In genomic region chr16:22302776-22303363, GRCh38 we compare ENCODE assay signal across 17 cellular contexts. TPM values are rescaled to one million over a fixed set of nuclear protein-coding genes. Genes with fewer than 3 reads are reported as not detected.
A peak's percentile ranks its signal among the peaks of the same experiment; 100 is the strongest.
DNase-seq lines count a peak whose midpoint lies in the region; ATAC-seq and TF ChIP-seq lines count a peak whose summit lies in the region.
"Had no signal": no experiment of that assay in that cellular context is flagged by ENCODE, and none has a peak within 500 bp of the region (broad histone marks: within the 10 kb centered on the region; RNA-seq: fewer than 3 reads in every experiment).

No MANE protein-coding gene starts in this region.

- no peak overlapping the region for H3K4me3 ChIP-seq in HEK293 (ENCODE audit: low read depth, low read length)
- H3K4me3 ChIP-seq in endodermal cell (ENCODE audit: low read length) = no peak overlapping the region
- no peak overlapping the region for H3K4me3 ChIP-seq in osteoblast (ENCODE audit: insufficient read depth, low read length)
- H3K4me3 ChIP-seq in A673 (ENCODE audit: low read depth, low read length, poor library complexity, severe bottlenecking) = no peak overlapping the region
- H3K4me3 ChIP-seq: GM12878, K562 had no signal

- H2AFZ ChIP-seq in osteoblast (ENCODE audit: low read length) = no peak overlapping the region

- no peaks in the 10 kb centered on the region for H3K4me1 ChIP-seq in HEK293 (ENCODE audit: control insufficient read depth, insufficient read depth, low read length)
- no peaks in the 10 kb centered on the region for H3K4me1 ChIP-seq in endodermal cell (ENCODE audit: control insufficient read depth, insufficient read depth, low read length)
- H3K4me1 ChIP-seq in osteoblast (ENCODE audit: insufficient read depth, low read length) = peaks cover 3% of the 10 kb centered on the region
- no peaks in the 10 kb centered on the region for H3K4me1 ChIP-seq in A673 (ENCODE audit: insufficient read depth, low read length, poor library complexity, severe bottlenecking)

- peaks cover 45% of the 10 kb centered on the region for H3K36me3 Mint-ChIP-seq in activated CD8-positive, alpha-beta T cell treated with anti-CD3 and anti-CD28 coated beads for 36 hours (ENCODE audit: low read depth)
- peaks cover 22% of the 10 kb centered on the region for H3K36me3 Mint-ChIP-seq in activated CD8-positive, alpha-beta T cell treated with anti-CD3 and anti-CD28 coated beads, Interleukin-2, amount 10 ng/mL, durations not matched to agents 7 days and 5 days (ENCODE audit: low read depth)
- H3K36me3 Mint-ChIP-seq in endodermal cell (ENCODE audit: low read depth) = peaks cover 49% of the 10 kb centered on the region

- H3K27me3 Mint-ChIP-seq in activated CD8-positive, alpha-beta T cell treated with anti-CD3 and anti-CD28 coated beads for 36 hours = no peaks in the 10 kb centered on the region
- H3K27me3 Mint-ChIP-seq in activated CD8-positive, alpha-beta T cell treated with anti-CD3 and anti-CD28 coated beads, Interleukin-2, amount 10 ng/mL, durations not matched to agents 7 days and 5 days (ENCODE audit: low read depth) = no peaks in the 10 kb centered on the region
- H3K27me3 Mint-ChIP-seq in endodermal cell (ENCODE audit: insufficient read depth) = no peaks in the 10 kb centered on the region

- H3K27ac ChIP-seq in HEK293 (ENCODE audit: extremely low read depth, low read depth, low read length) (no peak overlapping the region), endodermal cell (ENCODE audit: low read depth, low read length) (no peak overlapping the region), osteoblast (ENCODE audit: low read depth, low read length) (no peak overlapping the region), A673 (ENCODE audit: low read depth, low read length, poor library complexity, severe bottlenecking) (no peak overlapping the region)
- H3K27ac ChIP-seq: 22Rv1 had no signal

- 93 to 100% methylated on average over 7 to 12 of the region's 12 CpGs for WGBS in endodermal cell (ENCODE audit: insufficient coverage in 1 of 2, insufficient read length in 1 of 2), 2 experiments

- H3K9me3 ChIP-seq in HEK293 (ENCODE audit: control insufficient read depth, insufficient read depth, low read depth, low read length) (no peaks in the 10 kb centered on the region), endodermal cell (ENCODE audit: control insufficient read depth, low read length) (no peaks in the 10 kb centered on the region), osteoblast (ENCODE audit: low read depth, low read length) (no peaks in the 10 kb centered on the region), A673 (ENCODE audit: low read depth, low read length, poor library complexity, severe bottlenecking) (no peaks in the 10 kb centered on the region)

- intact Hi-C loops in activated CD8-positive, alpha-beta T cell treated with anti-CD3 and anti-CD28 coated beads for 36 hours (cut with micrococcal nuclease) = no loop called here
- intact Hi-C loops in A673 (cut with micrococcal nuclease; ENCODE audit: unreplicated experiment) = no loop called here

- no peak for DNase-seq in activated CD8-positive, alpha-beta T cell treated with anti-CD3 and anti-CD28 coated beads for 36 hours
- DNase-seq in activated CD8-positive, alpha-beta T cell treated with anti-CD3 and anti-CD28 coated beads, Interleukin-2, amount 10 ng/mL, durations not matched to agents 7 days and 5 days = no peak
- DNase-seq in endodermal cell (peak; percentile 36), osteoblast (ENCODE audit: insufficient read length, low spot score, missing footprints) (peak; percentile 25), A673 (ENCODE audit: low spot score) (no peak)
- DNase-seq: CD4-positive, CD25-positive, alpha-beta regulatory T cell; DMS53; EL; HCEC 1CT; NCI-H1105 had no signal

- H3K4me2 ChIP-seq in osteoblast (ENCODE audit: insufficient read depth, low read length) = no peak overlapping the region

- no peaks in the 10 kb centered on the region for H3K27me3 ChIP-seq in endodermal cell (ENCODE audit: control insufficient read depth, insufficient read depth, low read length, poor library complexity, severe bottlenecking)
- H3K27me3 ChIP-seq in osteoblast (ENCODE audit: insufficient read depth, low read length) = no peaks in the 10 kb centered on the region
- H3K27me3 ChIP-seq in A673 (replicated peaks; ENCODE audit: insufficient read depth, low read depth, low read length, poor library complexity) = no peaks in the 10 kb centered on the region

- peaks cover 37% of the 10 kb centered on the region for H3K4me1 Mint-ChIP-seq in activated CD8-positive, alpha-beta T cell treated with anti-CD3 and anti-CD28 coated beads for 36 hours (ENCODE audit: low read depth)
- H3K4me1 Mint-ChIP-seq in activated CD8-positive, alpha-beta T cell treated with anti-CD3 and anti-CD28 coated beads, Interleukin-2, amount 10 ng/mL, durations not matched to agents 7 days and 5 days (ENCODE audit: low read depth) = peaks cover 22% of the 10 kb centered on the region
- H3K4me1 Mint-ChIP-seq in endodermal cell = peaks cover 8% of the 10 kb centered on the region

- no TSS peak for BruUV-seq in A673 (replicated peaks; lab: Mats Ljungman, UMichigan)

- POLR2A ChIA-PET in activated CD8-positive, alpha-beta T cell treated with anti-CD3 and anti-CD28 coated beads for 36 hours (lab: Charles Lee) = interaction anchor here (1.2 kb wide), 1 partner anchor 11 kb away, joined by 4 read pairs; no protein-coding TSS in a partner anchor
- POLR2A ChIA-PET in activated CD8-positive, alpha-beta T cell treated with anti-CD3 and anti-CD28 coated beads, Interleukin-2, amount 10 ng/mL, durations not matched to agents 7 days and 5 days (lab: Charles Lee) = no interaction called here
- POLR2A ChIA-PET in HEK293 (lab: Yijun Ruan, JAX) = no interaction called here
- POLR2A ChIA-PET in A673 (lab: Charles Lee; ENCODE audit: low non-redundant PET) = no interaction called here

- ATAC-seq in activated CD8-positive, alpha-beta T cell treated with anti-CD3 and anti-CD28 coated beads for 36 hours = no peak
- ATAC-seq in activated CD8-positive, alpha-beta T cell treated with anti-CD3 and anti-CD28 coated beads, Interleukin-2, amount 10 ng/mL, durations not matched to agents 7 days and 5 days = no peak
- no peak for ATAC-seq in HG03457 (IDR thresholded peaks at IDR 0.05; ENCODE audit: unreplicated experiment)
- no peak for ATAC-seq in esophagus mucosa
- ATAC-seq: GM12878, K562, Right ventricle myocardium inferior had no signal

- H3K9ac ChIP-seq in endodermal cell (ENCODE audit: extremely low read depth, low read length, poor library complexity, severe bottlenecking) = no peak overlapping the region

- TF ChIP-seq CTCF in activated CD8-positive, alpha-beta T cell treated with anti-CD3 and anti-CD28 coated beads for 36 hours (IDR thresholded peaks at IDR 0.05) = no peak
- TF ChIP-seq CTCF in HEK293 (tag by site-specific recombination; IDR thresholded peaks at IDR 0.05) (no peak), endodermal cell (conservative IDR thresholded peaks at IDR 0.05) (no peak), osteoblast (IDR thresholded peaks at IDR 0.05; ENCODE audit: extremely low read depth, low read depth, low read length) (no peak), A673 (conservative IDR thresholded peaks at IDR 0.05; ENCODE audit: low read depth, low read length) (no peak)

- H3K27ac Mint-ChIP-seq in activated CD8-positive, alpha-beta T cell treated with anti-CD3 and anti-CD28 coated beads for 36 hours = peak overlapping the region; percentile 14
- no peak overlapping the region for H3K27ac Mint-ChIP-seq in activated CD8-positive, alpha-beta T cell treated with anti-CD3 and anti-CD28 coated beads, Interleukin-2, amount 10 ng/mL, durations not matched to agents 7 days and 5 days
- H3K27ac Mint-ChIP-seq in endodermal cell = peak overlapping the region; percentile 24

- peaks cover 41% of the 10 kb centered on the region for H4K20me1 ChIP-seq in osteoblast (ENCODE audit: insufficient read depth, low read length)

- H3K4me3 Mint-ChIP-seq in activated CD8-positive, alpha-beta T cell treated with anti-CD3 and anti-CD28 coated beads for 36 hours = no peak overlapping the region
- H3K4me3 Mint-ChIP-seq in activated CD8-positive, alpha-beta T cell treated with anti-CD3 and anti-CD28 coated beads, Interleukin-2, amount 10 ng/mL, durations not matched to agents 7 days and 5 days = no peak overlapping the region
- no peak overlapping the region for H3K4me3 Mint-ChIP-seq in endodermal cell

- H3K79me2 ChIP-seq in osteoblast (ENCODE audit: insufficient read depth, low read length) = peaks cover 45% of the 10 kb centered on the region

- peaks cover 11 to 60% of the 10 kb centered on the region in 2 experiments; a peak in 2 of 3 replicates for H3K36me3 ChIP-seq in HEK293 (ENCODE audit: control insufficient read depth in 2 of 2, insufficient read depth in 1 of 2, low read length in 2 of 2)
- peaks cover 36% of the 10 kb centered on the region for H3K36me3 ChIP-seq in endodermal cell (ENCODE audit: control insufficient read depth, insufficient read depth, low read length)
- H3K36me3 ChIP-seq in osteoblast (ENCODE audit: insufficient read depth, low read length) = peaks cover 29% of the 10 kb centered on the region
- H3K36me3 ChIP-seq in A673 (ENCODE audit: insufficient read depth, low read length, poor library complexity, severe bottlenecking) = peaks cover 18% of the 10 kb centered on the region

- CTCF ChIA-PET in activated CD8-positive, alpha-beta T cell treated with anti-CD3 and anti-CD28 coated beads for 36 hours (lab: Charles Lee) = no interaction called here
- CTCF ChIA-PET in activated CD8-positive, alpha-beta T cell treated with anti-CD3 and anti-CD28 coated beads, Interleukin-2, amount 10 ng/mL, durations not matched to agents 7 days and 5 days (lab: Charles Lee) = interaction anchor here (8.9 kb wide), 1 partner anchor 101 kb away, joined by 355 read pairs; the partner anchor contains the start of gene EEF2K
- CTCF ChIA-PET in HEK293 (lab: Yijun Ruan, JAX) = no interaction called here
- CTCF ChIA-PET in A673 (lab: Charles Lee) = no interaction called here

- no peaks in the 10 kb centered on the region for H3K9me3 Mint-ChIP-seq in activated CD8-positive, alpha-beta T cell treated with anti-CD3 and anti-CD28 coated beads for 36 hours
- no peaks in the 10 kb centered on the region for H3K9me3 Mint-ChIP-seq in activated CD8-positive, alpha-beta T cell treated with anti-CD3 and anti-CD28 coated beads, Interleukin-2, amount 10 ng/mL, durations not matched to agents 7 days and 5 days (ENCODE audit: insufficient read depth)
- H3K9me3 Mint-ChIP-seq in endodermal cell = no peaks in the 10 kb centered on the region

TF ChIP-seq in HEK293, 187 proteins besides CTCF, POLR2A, EP300 and RAD21:
- 0 out of 2 replicates have a peak, but pooled peaks have one; percentile 35 for TF ChIP-seq SCRT2 (tag by site-specific recombination; IDR thresholded peaks at IDR 0.05)
- no peak for TF ChIP-seq ZNF677 (tag by site-specific recombination; IDR thresholded peaks at IDR 0.05)

RNA-seq across cellular contexts. Expression of gene POLR3E, which starts 5.7 kb away (rescaled TPM):
- total RNA-seq in activated CD8-positive, alpha-beta T cell treated with anti-CD3 and anti-CD28 coated beads for 36 hours = 10 to 100 TPM; 66.9 to 67.9 TPM
- total RNA-seq in activated CD8-positive, alpha-beta T cell treated with anti-CD3 and anti-CD28 coated beads, Interleukin-2, amount 10 ng/mL, durations not matched to agents 7 days and 5 days = 10 to 100 TPM; 43.8 to 49.9 TPM
- total RNA-seq in endodermal cell = 10 to 100 TPM; 73.1 to 73.6 TPM
- 40.2 TPM for polyA plus RNA-seq in endodermal cell (2013, experiment 1 of 2)
- polyA plus RNA-seq in endodermal cell (2013, experiment 2 of 2) = 31.3 TPM
- 19.2 and 19.4 TPM in 2 replicates for total RNA-seq in osteoblast
- 28.2 TPM for total RNA-seq in esophagus mucosa
- total RNA-seq in A673 (2021) = 69.8 and 80.6 TPM in 2 replicates

Comparison
In these comparisons a context has a peak if more than half of its experiments do, and no peak if none do; other contexts are left out.
1. DNase-seq: peak in endodermal cell (single experiment) and osteoblast (single experiment); none in activated CD8-positive, alpha-beta T cell treated with anti-CD3 and anti-CD28 coated beads for 36 hours (single experiment), activated CD8-positive, alpha-beta T cell treated with anti-CD3 and anti-CD28 coated beads, Interleukin-2, amount 10 ng/mL, durations not matched to agents 7 days and 5 days (single experiment) and A673 (single experiment).